In the genomic region with DNA sequence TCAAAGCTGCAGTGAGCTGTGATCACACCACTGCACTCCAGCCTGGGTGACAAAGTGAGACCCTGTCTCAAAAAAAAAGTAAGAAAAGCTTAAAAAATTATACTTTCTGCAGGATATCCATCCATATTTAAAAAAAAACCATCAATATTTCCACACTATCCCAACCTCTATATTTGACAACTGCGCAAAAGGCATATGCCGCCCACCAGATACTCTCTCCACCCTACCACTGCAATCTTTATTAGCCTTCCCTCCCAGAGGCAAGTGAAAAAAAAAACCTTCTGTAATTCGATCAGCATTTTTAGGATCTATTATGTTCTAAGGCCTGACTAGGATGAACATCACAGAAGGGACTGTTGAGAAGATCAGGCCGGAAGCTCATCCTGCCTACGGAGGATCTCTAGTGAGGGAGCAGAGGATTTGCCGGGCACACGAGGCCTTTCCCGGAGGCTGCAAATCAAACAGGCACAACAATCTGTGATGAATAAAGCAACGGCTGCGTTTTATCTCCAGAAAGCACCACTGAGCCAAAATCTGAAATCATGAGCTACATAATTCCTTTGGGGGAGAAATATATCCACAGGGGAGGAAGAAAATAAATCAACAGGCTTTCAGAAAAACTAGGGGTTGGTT, we compare ENCODE assay signal across 15 cellular contexts.
DNase-seq lines count a peak whose midpoint lies in the region; ATAC-seq, FAIRE-seq and TF ChIP-seq lines count a peak whose summit lies in the region.
"Had no signal": no experiment of that assay in that cellular context is flagged by ENCODE, and none has a peak within 500 bp of the region (broad histone marks: within the 10 kb centered on the region; RNA-seq: fewer than 3 reads in every experiment).

No MANE protein-coding gene starts in this region.

- peaks cover 8% of the 10 kb centered on the region for H3K79me2 ChIP-seq in mammary epithelial cell (ENCODE audit: insufficient read depth, low read length)
- H3K79me2 ChIP-seq in endothelial cell of umbilical vein (ENCODE audit: control insufficient read depth, insufficient read depth, low read length) = no peaks in the 10 kb centered on the region

- dilution Hi-C loops in mammary epithelial cell (cut with HindIII; ENCODE audit: low sequenced_read_pairs) (no loop called here), endothelial cell of umbilical vein (cut with MboI; ENCODE audit: extremely low pct_ligation_motif_present, low sequenced_read_pairs) (no loop called here)

- H3K4me1 ChIP-seq in breast epithelium (no peaks in the 10 kb centered on the region), mammary epithelial cell (ENCODE audit: insufficient read depth, low read length) (peaks cover 13% of the 10 kb centered on the region), endothelial cell of umbilical vein (ENCODE audit: control insufficient read depth, extremely low read depth, insufficient read depth, low read length) (peaks cover 44% of the 10 kb centered on the region), muscle layer of duodenum (ENCODE audit: control insufficient read depth in 1 of 2, insufficient read depth in 2 of 2, low read length in 2 of 2) (peaks cover 16 to 46% of the 10 kb centered on the region in 2 donors), upper lobe of left lung (peaks cover 58 to 86% (median 78%) of the 10 kb centered on the region in 4 donors)

- H3K9me3 ChIP-seq in breast epithelium = no peaks in the 10 kb centered on the region
- no peaks in the 10 kb centered on the region for H3K9me3 ChIP-seq in mammary epithelial cell (replicated peaks; ENCODE audit: insufficient read depth, low read length)
- no peaks in the 10 kb centered on the region for H3K9me3 ChIP-seq in endothelial cell of umbilical vein (replicated peaks; ENCODE audit: control insufficient read depth, insufficient read depth, low read length)
- H3K9me3 ChIP-seq in muscle layer of duodenum (ENCODE audit: control insufficient read depth in 1 of 2, low read length in 2 of 2) = no peaks in the 10 kb centered on the region
- H3K9me3 ChIP-seq in upper lobe of left lung = no peaks in the 10 kb centered on the region
- H3K9me3 ChIP-seq: tibial nerve had no signal

- BruUV-seq in mammary epithelial cell (replicated peaks; lab: Mats Ljungman, UMichigan) = no TSS peak
- BruUV-seq in endothelial cell of umbilical vein (replicated peaks; lab: Mats Ljungman, UMichigan) = no TSS peak

- no peaks in the 10 kb centered on the region for H3K36me3 ChIP-seq in breast epithelium
- no peaks in the 10 kb centered on the region for H3K36me3 ChIP-seq in mammary epithelial cell (ENCODE audit: insufficient read depth, low read length)
- no peaks in the 10 kb centered on the region for H3K36me3 ChIP-seq in endothelial cell of umbilical vein (ENCODE audit: control insufficient read depth in 2 of 2, extremely low read depth in 1 of 2, insufficient read depth in 2 of 2, low read length in 2 of 2)
- H3K36me3 ChIP-seq in muscle layer of duodenum (ENCODE audit: control insufficient read depth in 1 of 2, insufficient read depth in 2 of 2, low read length in 2 of 2) = no peaks in the 10 kb centered on the region
- no peaks in the 10 kb centered on the region for H3K36me3 ChIP-seq in upper lobe of left lung
- H3K36me3 ChIP-seq: tibial nerve had no signal

- FAIRE-seq in endothelial cell of umbilical vein (lab: Jason Lieb, UNC) = no peak
- FAIRE-seq: GM12878 had no signal

- H3K4me2 ChIP-seq in mammary epithelial cell (ENCODE audit: insufficient read depth, low read depth, low read length) = no peak overlapping the region
- H3K4me2 ChIP-seq in endothelial cell of umbilical vein (ENCODE audit: insufficient read depth, low read length) = no peak overlapping the region

- H3K9ac ChIP-seq in mammary epithelial cell (ENCODE audit: insufficient read depth, low read length) (no peak overlapping the region), endothelial cell of umbilical vein (replicated peaks; ENCODE audit: extremely low read depth, insufficient read depth, low read length) (no peak overlapping the region)

- H3K27me3 ChIP-seq in breast epithelium = no peaks in the 10 kb centered on the region
- H3K27me3 ChIP-seq in mammary epithelial cell (ENCODE audit: insufficient read depth, low read length) = no peaks in the 10 kb centered on the region
- H3K27me3 ChIP-seq in endothelial cell of umbilical vein (ENCODE audit: control insufficient read depth in 2 of 2, insufficient read depth in 2 of 2, low read length in 2 of 2) = no peaks in the 10 kb centered on the region
- no peaks in the 10 kb centered on the region for H3K27me3 ChIP-seq in muscle layer of duodenum (ENCODE audit: low read depth, low read length)
- no peaks in the 10 kb centered on the region for H3K27me3 ChIP-seq in upper lobe of left lung
- H3K27me3 ChIP-seq: tibial nerve had no signal

- DNase-seq in breast epithelium (ENCODE audit: low spot score in 2 of 2) (no peak), mammary epithelial cell (no peak), endothelial cell of umbilical vein (ENCODE audit: low read depth, low spot score) (no peak), upper lobe of left lung (no peak), AML-193 (lab: John Stamatoyannopoulos, UW) (no peak), GM13977 (ENCODE audit: low spot score) (no peak)
- DNase-seq in activated CD4-positive, alpha-beta T cell treated with anti-CD3 and anti-CD28 coated beads for 4 hours = no peak
- DNase-seq: activated CD4-positive, alpha-beta memory T cell treated with anti-CD3 and anti-CD28 coated beads for 36 hours; activated naive CD4-positive, alpha-beta T cell treated with anti-CD3 and anti-CD28 coated beads for 36 hours; HCEC 1CT; NCI-H2029 had no signal

- CTCF ChIA-PET in mammary epithelial cell (lab: Charles Lee; ENCODE audit: low non-redundant PET) = interaction anchor here (0.6 kb wide), 1 partner anchor 65 kb away, joined by 4 read pairs; no protein-coding TSS in a partner anchor
- CTCF ChIA-PET in endothelial cell of umbilical vein (lab: Charles Lee) = interaction anchor here (0.8 to 2.9 kb wide), 14 partner anchors 10 to 194 kb away, joined by 3 to 10 read pairs (median 4); partner anchors contain the start of genes GFOD1 and NOL7

- H3K9me1 ChIP-seq in endothelial cell of umbilical vein (replicated peaks; ENCODE audit: control insufficient read depth, extremely low read depth, insufficient read depth, low read length) = no peaks in the 10 kb centered on the region

- H4K20me1 ChIP-seq in mammary epithelial cell (ENCODE audit: insufficient read depth, low read length) (no peaks in the 10 kb centered on the region), endothelial cell of umbilical vein (replicated peaks; ENCODE audit: control insufficient read depth, extremely low read depth, insufficient read depth, low read length) (no peaks in the 10 kb centered on the region)

- peak overlapping the region; percentile 67 to 68 for H3K27ac ChIP-seq in breast epithelium
- H3K27ac ChIP-seq in mammary epithelial cell (ENCODE audit: insufficient read depth, low read depth, low read length) = no peak overlapping the region
- peak overlapping the region; percentile 92 for H3K27ac ChIP-seq in endothelial cell of umbilical vein (ENCODE audit: insufficient read depth, low read depth, low read length)
- peak overlapping the region; percentile 40 for H3K27ac ChIP-seq in muscle layer of duodenum (ENCODE audit: low read length)
- H3K27ac ChIP-seq in upper lobe of left lung = peak overlapping the region; percentile 46 to 81 (median 68)

- intact Hi-C loops in breast epithelium (cut with DNase I; ENCODE audit: low total_unique reads) = no loop called here
- intact Hi-C loops in mammary epithelial cell (cut with micrococcal nuclease) = no loop called here
- intact Hi-C loops in endothelial cell of umbilical vein (cut with micrococcal nuclease) = loop anchor here (1.0 to 2.0 kb wide), 8 partner anchors 17 to 154 kb away; partner anchors contain the start of gene GFOD1

- TF ChIP-seq POLR2A in breast epithelium (IDR thresholded peaks at IDR 0.05) (no peak), endothelial cell of umbilical vein (IDR thresholded peaks at IDR 0.05; ENCODE audit: low read depth, low read length) (no peak), upper lobe of left lung (IDR thresholded peaks at IDR 0.05) (no peak)

- H2AFZ ChIP-seq in mammary epithelial cell (ENCODE audit: low read depth, low read length) = no peak overlapping the region
- H2AFZ ChIP-seq in endothelial cell of umbilical vein (ENCODE audit: low read depth, low read length) = peak overlapping the region; percentile 23

- POLR2A ChIA-PET in endothelial cell of umbilical vein (lab: Charles Lee) = interaction anchor here (1.6 kb wide), 1 partner anchor 26 kb away, joined by 9 read pairs; no protein-coding TSS in a partner anchor

- no peak for TF ChIP-seq EP300 in upper lobe of left lung (IDR thresholded peaks at IDR 0.05)

- ATAC-seq in upper lobe of left lung (ENCODE audit: low FRiP score in 2 of 2) = no peak
- ATAC-seq: GM12878, sciatic nerve had no signal

- TF ChIP-seq CTCF in breast epithelium (IDR thresholded peaks at IDR 0.05) (no peak), mammary epithelial cell (conservative IDR thresholded peaks at IDR 0.05 in 1 of 2, IDR thresholded peaks at IDR 0.05 in 1 of 2; ENCODE audit: extremely low read depth in 1 of 2, insufficient read depth in 1 of 2, low read depth in 1 of 2, low read length in 2 of 2) (no peak), endothelial cell of umbilical vein (IDR thresholded peaks at IDR 0.05; ENCODE audit: extremely low read depth in 1 of 2, insufficient read depth in 1 of 2, low read depth in 1 of 2, low read length in 2 of 2) (no peak), upper lobe of left lung (IDR thresholded peaks at IDR 0.05) (no peak), GM13977 (IDR thresholded peaks at IDR 0.05; ENCODE audit: extremely low read depth, insufficient read depth, missing control alignments) (no peak)

- 65% methylated on average over 10 of the region's 10 CpGs for WGBS in mammary epithelial cell (ENCODE audit: low coverage, missing lambda C conversion rate)
- WGBS in upper lobe of left lung, 2 donors = 60 to 66% methylated on average over 10 of the region's 10 CpGs

- H3K4me3 ChIP-seq in breast epithelium = no peak overlapping the region
- H3K4me3 ChIP-seq in mammary epithelial cell (replicated peaks in 1 of 3; ENCODE audit: insufficient read depth in 1 of 3, low read depth in 2 of 3, low read length in 3 of 3) = no peak overlapping the region
- H3K4me3 ChIP-seq in endothelial cell of umbilical vein (replicated peaks in 1 of 3; ENCODE audit: insufficient read depth in 1 of 3, low read depth in 1 of 3, low read length in 3 of 3) = no peak overlapping the region
- no peak overlapping the region for H3K4me3 ChIP-seq in muscle layer of duodenum (ENCODE audit: low read depth in 1 of 2, low read length in 2 of 2)
- no peak overlapping the region for H3K4me3 ChIP-seq in upper lobe of left lung
- H3K4me3 ChIP-seq: GM12878, tibial nerve had no signal

- in situ Hi-C loops in mammary epithelial cell (cut with MboI; ENCODE audit: low sequenced_read_pairs in 2 of 2) (no loop called here), GM13977 (cut with MboI; ENCODE audit: low pct_unique_long_range_greater_than_20kb, low sequenced_read_pairs, unreplicated experiment) (no loop called here)

TF ChIP-seq in endothelial cell of umbilical vein, 7 proteins besides CTCF, POLR2A, EP300 and RAD21 (continues in another document):
- TF ChIP-seq GATA2 (IDR thresholded peaks at IDR 0.05; ENCODE audit: insufficient read depth, insufficient read length, low read depth, low read length) (no peak), FOS (IDR thresholded peaks at IDR 0.05; ENCODE audit: borderline replicate concordance, insufficient read depth, low read length) (no peak)
